ENCODE assay signal across 13 cellular contexts in the genomic region with DNA sequence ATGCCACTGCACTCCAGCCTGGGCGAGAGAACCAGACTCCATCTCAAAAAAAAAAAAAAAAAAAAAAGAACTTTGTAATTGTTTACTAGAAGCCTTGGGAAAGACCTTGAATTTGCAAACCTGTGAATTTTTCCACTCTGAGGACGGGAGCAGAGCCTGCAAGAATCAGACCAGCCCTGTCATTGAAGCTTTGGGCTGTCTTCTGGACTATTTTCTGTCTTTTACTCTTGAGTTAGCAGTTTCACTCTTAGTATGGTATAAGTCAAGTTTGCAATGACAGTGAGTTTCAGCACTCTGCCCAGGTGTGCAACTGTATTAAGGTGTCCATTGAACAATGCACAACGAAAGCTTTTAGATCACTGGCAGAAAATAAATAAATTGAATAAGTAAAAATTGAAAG.
DNase-seq lines count a peak whose midpoint lies in the region; ATAC-seq and TF ChIP-seq lines count a peak whose summit lies in the region.
"Had no signal": no experiment of that assay in that cellular context is flagged by ENCODE, and none has a peak within 500 bp of the region (broad histone marks: within the 10 kb centered on the region; RNA-seq: fewer than 3 reads in every experiment).

No MANE protein-coding gene starts in this region.

- ATAC-seq in GM19025 (IDR thresholded peaks at IDR 0.05; ENCODE audit: low read depth, unreplicated experiment), result peak; percentile 62
- ATAC-seq in GM21576 (IDR thresholded peaks at IDR 0.05; ENCODE audit: unreplicated experiment), result peak; percentile 85
- ATAC-seq in HG03103 (IDR thresholded peaks at IDR 0.05; ENCODE audit: low read depth, unreplicated experiment), result peak; percentile 76
- peak; percentile 36 for ATAC-seq in body of pancreas
- ATAC-seq: GM23338, left lung, T-cell had no signal

- 22% methylated on average over 3 of the region's 3 CpGs for WGBS in body of pancreas, 2 donors

- no peak overlapping the region for H3K4me3 ChIP-seq in body of pancreas
- H3K4me3 ChIP-seq: GM23338, left lung had no signal

- H3K27me3 ChIP-seq in body of pancreas, result no peaks in the 10 kb centered on the region
- H3K27me3 ChIP-seq: left lung had no signal

- H3K9me3 ChIP-seq in body of pancreas, result no peaks in the 10 kb centered on the region
- H3K9me3 ChIP-seq: left lung had no signal

- peak overlapping the region in 3 of 4 donors; percentile 19 to 64 (median 35) for H3K27ac ChIP-seq in body of pancreas
- H3K27ac ChIP-seq: left lung had no signal

- H3K4me1 ChIP-seq in body of pancreas, result peaks cover 35% of the 10 kb centered on the region

- DNase-seq in body of pancreas (peak in 3 of 4 donors; percentile 15 to 36 (median 34)), ecto neural progenitor cell (ENCODE audit: low spot score) (no peak), germinal center (ENCODE audit: low spot score) (no peak), erythroblast (lab: John Stamatoyannopoulos, UW) (no peak)
- DNase-seq: left lung, NCI-H748 treated with DMSO at 0.1 percent for 48 hours, nucleus accumbens, substantia nigra, T-cell had no signal

- TF ChIP-seq POLR2A in body of pancreas (IDR thresholded peaks at IDR 0.05), result no peak
- no peak for TF ChIP-seq POLR2A in erythroblast (IDR thresholded peaks at IDR 0.05; ENCODE audit: low read length)

- no peak for TF ChIP-seq CTCF in body of pancreas (IDR thresholded peaks at IDR 0.05)

- intact Hi-C loops in body of pancreas (cut with DNase I), result no loop called here

- no peaks in the 10 kb centered on the region for H3K36me3 ChIP-seq in body of pancreas (replicated peaks in 1 of 2; ENCODE audit: insufficient read depth in 1 of 2, low read depth in 2 of 2)
- H3K36me3 ChIP-seq: left lung had no signal

Comparison
In these comparisons a context has a peak if more than half of its experiments do, and no peak if none do; other contexts are left out.
1. DNase-seq: peak in body of pancreas (3 of 4); none in ecto neural progenitor cell (single experiment), germinal center (single experiment) and erythroblast (0 of 2).
2. Peak in every context shown above with its lines, with median percentiles within 50 percentile points of each other: ATAC-seq.